Comparison of ENCODE assay signal across 24 cellular contexts in the genomic region with DNA sequence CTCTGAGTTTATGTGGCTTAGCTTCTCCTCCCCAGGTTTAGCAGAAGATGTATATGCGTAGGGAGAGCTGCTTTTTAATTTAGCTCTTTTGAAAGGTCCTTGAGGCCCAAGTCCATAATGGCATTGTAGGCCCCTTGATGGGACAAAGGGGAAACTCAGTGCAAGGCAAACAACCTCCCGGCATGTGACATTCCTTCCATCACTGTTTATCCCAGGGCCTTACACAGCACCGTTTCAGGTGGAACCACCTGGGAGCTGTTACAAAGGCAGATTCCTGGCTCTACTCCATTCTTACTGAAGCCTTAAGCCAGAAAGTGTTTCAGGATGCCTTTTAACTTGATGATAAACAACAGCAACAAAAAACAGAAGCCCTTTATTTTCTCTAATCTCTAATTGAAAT.
DNase-seq lines count a peak whose midpoint lies in the region; ATAC-seq and TF ChIP-seq lines count a peak whose summit lies in the region.
"Had no signal": no experiment of that assay in that cellular context is flagged by ENCODE, and none has a peak within 500 bp of the region (broad histone marks: within the 10 kb centered on the region; RNA-seq: fewer than 3 reads in every experiment).

No MANE protein-coding gene starts in this region.

- H3K27ac ChIP-seq in GM23338 (ENCODE audit: low read depth): no peak overlapping the region
- H3K27ac ChIP-seq in hepatocyte: peak overlapping the region; percentile 21
- H3K27ac ChIP-seq: A549; BLaER1 treated with 17β-estradiol and CSF1 and Interleukin-3, amounts not matched to agents 10 nM and 100 nM had no signal

- no peak for TF ChIP-seq CTCF in GM23338 (conservative IDR thresholded peaks at IDR 0.05; ENCODE audit: low read depth in 2 of 2)
- TF ChIP-seq CTCF in hepatocyte (IDR thresholded peaks at IDR 0.05; ENCODE audit: poor library complexity): no peak

- WGBS in hepatocyte (ENCODE audit: low lambda C conversion rate, missing lambda C conversion rate): 53% methylated on average over 3 of the region's 3 CpGs

- no peaks in the 10 kb centered on the region for H3K79me2 ChIP-seq in GM23338 (replicated peaks; ENCODE audit: insufficient read depth)
- no peaks in the 10 kb centered on the region for H3K79me2 ChIP-seq in hepatocyte

- no peak overlapping the region for H3K4me2 ChIP-seq in GM23338
- no peak overlapping the region for H3K4me2 ChIP-seq in hepatocyte
- H3K4me2 ChIP-seq: A549; BLaER1 treated with 17β-estradiol and CSF1 and Interleukin-3, amounts not matched to agents 10 nM and 100 nM had no signal

- H2AFZ ChIP-seq in GM23338 (peak overlapping the region; percentile 60; the same call in 1 of the 2 replicates), hepatocyte (no peak overlapping the region)

- H3K27me3 ChIP-seq in GM23338 (ENCODE audit: insufficient read depth) (no peaks in the 10 kb centered on the region), H7 (ENCODE audit: control insufficient read depth, insufficient read depth, low read length) (no peaks in the 10 kb centered on the region), hepatocyte (no peaks in the 10 kb centered on the region)
- H3K27me3 ChIP-seq: BE2C; BLaER1 treated with 17β-estradiol and CSF1 and Interleukin-3, amounts not matched to agents 10 nM and 100 nM had no signal

- no peak overlapping the region; the same call in 1 of the 2 replicates for H3K27ac Mint-ChIP-seq in GM23338
- no peak overlapping the region for H3K27ac Mint-ChIP-seq in stimulated activated memory B cell treated with anti-CD40 and anti-IgM and Interleukin-4, amounts not matched to agents 10 μg/mL and 1 μg/mL and 100 μg/mL, for 72 hours
- H3K27ac Mint-ChIP-seq: CD14-positive monocyte; CD4-positive, alpha-beta T cell; CD8-positive, alpha-beta memory T cell; HFFc6 had no signal

- no peaks in the 10 kb centered on the region for H3K9me2 ChIP-seq in GM23338 (ENCODE audit: insufficient read depth)
- H3K9me2 ChIP-seq in hepatocyte (replicated peaks; ENCODE audit: insufficient read depth): no peaks in the 10 kb centered on the region

- no peaks in the 10 kb centered on the region for H3K9me3 ChIP-seq in hepatocyte (ENCODE audit: low read depth)
- H3K9me3 ChIP-seq: A549; BE2C; BLaER1 treated with 17β-estradiol and CSF1 and Interleukin-3, amounts not matched to agents 10 nM and 100 nM; HAP-1 had no signal

- ATAC-seq in GM23338: peak; percentile 79
- no peak for ATAC-seq in stimulated activated memory B cell treated with anti-CD40 and anti-IgM and Interleukin-4, amounts not matched to agents 10 μg/mL and 1 μg/mL and 100 μg/mL, for 72 hours
- ATAC-seq: A549, GM12878 had no signal

- no peaks in the 10 kb centered on the region for H4K20me1 ChIP-seq in GM23338 (replicated peaks; ENCODE audit: insufficient read depth)
- H4K20me1 ChIP-seq in hepatocyte (ENCODE audit: insufficient read depth, poor library complexity, severe bottlenecking): no peaks in the 10 kb centered on the region
- H4K20me1 ChIP-seq: BLaER1 treated with 17β-estradiol and CSF1 and Interleukin-3, amounts not matched to agents 10 nM and 100 nM had no signal

- H3K9me3 Mint-ChIP-seq in GM23338: no peaks in the 10 kb centered on the region
- no peaks in the 10 kb centered on the region for H3K9me3 Mint-ChIP-seq in stimulated activated memory B cell treated with anti-CD40 and anti-IgM and Interleukin-4, amounts not matched to agents 10 μg/mL and 1 μg/mL and 100 μg/mL, for 72 hours
- H3K9me3 Mint-ChIP-seq: CD4-positive, alpha-beta T cell; HFFc6 had no signal

- no peaks in the 10 kb centered on the region for H3F3A ChIP-seq in GM23338 (replicated peaks; ENCODE audit: low read depth)

- peak; percentile 16 for DNase-seq in GM23338 (ENCODE audit: low spot score)
- peak; percentile 19 for DNase-seq in H7
- no peak for DNase-seq in hepatocyte (ENCODE audit: low spot score)
- peak; percentile 36 for DNase-seq in iPS-NIHi11 (ENCODE audit: low spot score)
- no peak for DNase-seq in NCI-H524 (lab: John Stamatoyannopoulos, UW)
- no peak for DNase-seq in anterior cingulate cortex (lab: John Stamatoyannopoulos, UW)
- DNase-seq: 8988T; ACHN; AML-193; BE2C; CD4-positive, alpha-beta T cell; CD8-positive, alpha-beta memory T cell; DMS 273 treated with DMSO at 0.1 percent for 48 hours; DMS79; EL; GDM1; GOT3; HFFc6 had no signal

- no peaks in the 10 kb centered on the region for H3K36me3 Mint-ChIP-seq in GM23338 (ENCODE audit: low read depth)
- no peaks in the 10 kb centered on the region for H3K36me3 Mint-ChIP-seq in stimulated activated memory B cell treated with anti-CD40 and anti-IgM and Interleukin-4, amounts not matched to agents 10 μg/mL and 1 μg/mL and 100 μg/mL, for 72 hours
- H3K36me3 Mint-ChIP-seq: CD14-positive monocyte; CD8-positive, alpha-beta memory T cell had no signal

- H3K4me3 Mint-ChIP-seq in GM23338: no peak overlapping the region
- H3K4me3 Mint-ChIP-seq in stimulated activated memory B cell treated with anti-CD40 and anti-IgM and Interleukin-4, amounts not matched to agents 10 μg/mL and 1 μg/mL and 100 μg/mL, for 72 hours: no peak overlapping the region
- H3K4me3 Mint-ChIP-seq: CD14-positive monocyte; CD4-positive, alpha-beta T cell; CD8-positive, alpha-beta memory T cell; HFFc6 had no signal

- no peaks in the 10 kb centered on the region for H3K4me1 ChIP-seq in GM23338 (ENCODE audit: insufficient read depth)
- no peaks in the 10 kb centered on the region for H3K4me1 ChIP-seq in hepatocyte (ENCODE audit: insufficient read depth)
- H3K4me1 ChIP-seq: BE2C; BLaER1 treated with 17β-estradiol and CSF1 and Interleukin-3, amounts not matched to agents 10 nM and 100 nM; HAP-1 had no signal

- H3K4me1 Mint-ChIP-seq in GM23338: no peaks in the 10 kb centered on the region
- no peaks in the 10 kb centered on the region for H3K4me1 Mint-ChIP-seq in stimulated activated memory B cell treated with anti-CD40 and anti-IgM and Interleukin-4, amounts not matched to agents 10 μg/mL and 1 μg/mL and 100 μg/mL, for 72 hours
- H3K4me1 Mint-ChIP-seq: CD14-positive monocyte; CD8-positive, alpha-beta memory T cell had no signal

- H3K27me3 Mint-ChIP-seq in GM23338 (ENCODE audit: insufficient read depth, low read depth, poor library complexity): peaks cover 4% of the 10 kb centered on the region
- H3K27me3 Mint-ChIP-seq in stimulated activated memory B cell treated with anti-CD40 and anti-IgM and Interleukin-4, amounts not matched to agents 10 μg/mL and 1 μg/mL and 100 μg/mL, for 72 hours: no peaks in the 10 kb centered on the region
- H3K27me3 Mint-ChIP-seq: CD4-positive, alpha-beta T cell had no signal

- H3K4me3 ChIP-seq in GM23338 (no peak overlapping the region), H7 (ENCODE audit: insufficient read depth, low read depth, low read length) (no peak overlapping the region), hepatocyte (no peak overlapping the region)
- H3K4me3 ChIP-seq: A549; BLaER1 treated with 17β-estradiol and CSF1 and Interleukin-3, amounts not matched to agents 10 nM and 100 nM; GM12878; HAP-1 had no signal

- H3K36me3 ChIP-seq in GM23338 (ENCODE audit: insufficient read depth) (no peaks in the 10 kb centered on the region), H7 (replicated peaks; ENCODE audit: control insufficient read depth, insufficient read depth, low read length) (no peaks in the 10 kb centered on the region), hepatocyte (replicated peaks; ENCODE audit: insufficient read depth, low read depth) (no peaks in the 10 kb centered on the region)
- H3K36me3 ChIP-seq: BE2C; BLaER1 treated with 17β-estradiol and CSF1 and Interleukin-3, amounts not matched to agents 10 nM and 100 nM; HAP-1 had no signal

TF ChIP-seq in GM23338, 12 proteins besides CTCF, POLR2A, EP300 and RAD21 (continues in another document):
- no peak for TF ChIP-seq POLR2AphosphoS5 (IDR thresholded peaks at IDR 0.05; ENCODE audit: low read depth)
- no peak for TF ChIP-seq NANOG (IDR thresholded peaks at IDR 0.05; ENCODE audit: borderline replicate concordance)
- no peak for TF ChIP-seq EZH2phosphoT487 (IDR thresholded peaks at IDR 0.05; ENCODE audit: unreplicated experiment)
- TF ChIP-seq CREB1 (CRISPR knock-in tag; IDR thresholded peaks at IDR 0.05; ENCODE audit: low read depth): no peak
- TF ChIP-seq JUNB (IDR thresholded peaks at IDR 0.05; ENCODE audit: unreplicated experiment): no peak
- TF ChIP-seq, protein P1, sequence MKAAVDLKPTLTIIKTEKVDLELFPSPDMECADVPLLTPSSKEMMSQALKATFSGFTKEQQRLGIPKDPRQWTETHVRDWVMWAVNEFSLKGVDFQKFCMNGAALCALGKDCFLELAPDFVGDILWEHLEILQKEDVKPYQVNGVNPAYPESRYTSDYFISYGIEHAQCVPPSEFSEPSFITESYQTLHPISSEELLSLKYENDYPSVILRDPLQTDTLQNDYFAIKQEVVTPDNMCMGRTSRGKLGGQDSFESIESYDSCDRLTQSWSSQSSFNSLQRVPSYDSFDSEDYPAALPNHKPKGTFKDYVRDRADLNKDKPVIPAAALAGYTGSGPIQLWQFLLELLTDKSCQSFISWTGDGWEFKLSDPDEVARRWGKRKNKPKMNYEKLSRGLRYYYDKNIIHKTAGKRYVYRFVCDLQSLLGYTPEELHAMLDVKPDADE (IDR thresholded peaks at IDR 0.05): no peak
- TF ChIP-seq ZNF114 (CRISPR knock-in tag; IDR thresholded peaks at IDR 0.05): no peak

Comparison
In these comparisons a context has a peak if more than half of its experiments do, and no peak if none do; other contexts are left out.
1. DNase-seq: peak in GM23338 (single experiment), H7 (single experiment) and iPS-NIHi11 (single experiment); none in hepatocyte (single experiment), NCI-H524 (0 of 2) and anterior cingulate cortex (0 of 58).